Comparison of ENCODE assay signal across 22 cellular contexts in genomic region chr1:91221017-91221416, GRCh38.
DNase-seq lines count a peak whose midpoint lies in the region; ATAC-seq, FAIRE-seq and TF ChIP-seq lines count a peak whose summit lies in the region.
"Had no signal": no experiment of that assay in that cellular context is flagged by ENCODE, and none has a peak within 500 bp of the region (broad histone marks: within the 10 kb centered on the region; RNA-seq: fewer than 3 reads in every experiment).

No MANE protein-coding gene starts in this region.

- H2BK15ac ChIP-seq in H1 (ENCODE audit: low read length): no peak overlapping the region
- H2BK15ac ChIP-seq in mesendoderm (replicated peaks; ENCODE audit: low read depth): no peak overlapping the region

- H3K79me2 ChIP-seq in H1 (ENCODE audit: control insufficient read depth in 1 of 2, insufficient read depth in 2 of 2, low read length in 2 of 2) (no peaks in the 10 kb centered on the region), mesendoderm (ENCODE audit: control insufficient read depth, insufficient read depth, low read length) (no peaks in the 10 kb centered on the region)

- TF ChIP-seq CTCF in HEK293 (tag by site-specific recombination; IDR thresholded peaks at IDR 0.05) (no peak), H1 (IDR thresholded peaks at IDR 0.05; ENCODE audit: control extremely low read depth in 1 of 3, insufficient read depth in 1 of 3, low read depth in 1 of 3, low read length in 3 of 3) (no peak), chondrocyte (IDR thresholded peaks at IDR 0.05) (no peak)

- H4K8ac ChIP-seq in H1 (ENCODE audit: extremely low read depth, insufficient read depth, low read length): no peak overlapping the region
- H4K8ac ChIP-seq in mesendoderm (ENCODE audit: low read depth, low read length): no peak overlapping the region

- WGBS in H1 (ENCODE audit: extremely low coverage in 1 of 2, insufficient coverage in 1 of 2, insufficient read length in 1 of 2, insufficient replicate concordance in 2 of 2, low coverage in 1 of 2, low lambda C conversion rate in 2 of 2, missing lambda C conversion rate in 1 of 2), 2 experiments: 95% methylated on average over 4 of the region's 4 CpGs; no CpG with 5 or more reads in 1 of the 2 experiments
- no CpG with 5 or more reads among the region's 4 CpGs for WGBS in mesendoderm (ENCODE audit: extremely low coverage, insufficient coverage, low lambda C conversion rate)

- H2AK5ac ChIP-seq in H1 (ENCODE audit: low read depth, low read length) (no peak overlapping the region), mesendoderm (ENCODE audit: low read length) (no peak overlapping the region)

- no peaks in the 10 kb centered on the region for H3K79me1 ChIP-seq in H1 (ENCODE audit: low read depth, low read length)
- H3K79me1 ChIP-seq in mesendoderm (ENCODE audit: low read length): no peaks in the 10 kb centered on the region

- H2BK120ac ChIP-seq in H1 (replicated peaks; ENCODE audit: low read depth, low read length) (no peak overlapping the region), mesendoderm (ENCODE audit: low read depth, low read length) (no peak overlapping the region)

- H3K27me3 ChIP-seq in H1 (replicated peaks in 1 of 4; ENCODE audit: control insufficient read depth in 3 of 4, extremely low read depth in 1 of 4, insufficient read depth in 3 of 4, low read length in 3 of 4): no peaks in the 10 kb centered on the region
- no peaks in the 10 kb centered on the region for H3K27me3 ChIP-seq in mesendoderm (ENCODE audit: insufficient read depth, low read length, poor library complexity)
- H3K27me3 ChIP-seq: BLaER1 had no signal

- no peak overlapping the region for H3K4ac ChIP-seq in H1 (replicated peaks; ENCODE audit: insufficient read length, low read depth, low read length)
- H3K4ac ChIP-seq in mesendoderm (ENCODE audit: low read depth, low read length): no peak overlapping the region

- no peak for TF ChIP-seq POLR2A in H1 (IDR thresholded peaks at IDR 0.05; ENCODE audit: control extremely low read depth in 1 of 2, low read depth in 2 of 2, low read length in 2 of 2)

- no peaks in the 10 kb centered on the region for H3K36me3 Mint-ChIP-seq in chondrocyte (ENCODE audit: low read depth)
- H3K36me3 Mint-ChIP-seq: CD4-positive, CD25-positive, alpha-beta regulatory T cell; CD8-positive, alpha-beta T cell had no signal

- H3K4me3 Mint-ChIP-seq in chondrocyte (ENCODE audit: unreplicated experiment): no peak overlapping the region
- H3K4me3 Mint-ChIP-seq: B cell; CD4-positive, CD25-positive, alpha-beta regulatory T cell; CD8-positive, alpha-beta T cell had no signal

- H3K4me3 ChIP-seq in HEK293 (ENCODE audit: low read depth, low read length): no peak overlapping the region
- no peak overlapping the region for H3K4me3 ChIP-seq in H1 (ENCODE audit: extremely low read depth in 1 of 4, insufficient read depth in 2 of 4, low read depth in 3 of 4, low read length in 4 of 4)
- H3K4me3 ChIP-seq in mesendoderm (ENCODE audit: low read length): no peak overlapping the region
- H3K4me3 ChIP-seq: A549, BLaER1, HAP-1 had no signal

- no peak overlapping the region for H3K9ac ChIP-seq in H1 (replicated peaks in 1 of 4; ENCODE audit: extremely low read depth in 1 of 4, low read depth in 3 of 4, low read length in 3 of 4)
- no peak overlapping the region for H3K9ac ChIP-seq in mesendoderm (ENCODE audit: low read length)
- H3K9ac ChIP-seq: BLaER1 had no signal

- H2BK12ac ChIP-seq in H1 (ENCODE audit: low read depth, low read length): no peak overlapping the region

- CTCF ChIA-PET in HEK293 (lab: Yijun Ruan, JAX): interaction anchor here (0.5 to 1.2 kb wide), 2 partner anchors 55 to 604 kb away, joined by 3 read pairs; no protein-coding TSS in a partner anchor
- CTCF ChIA-PET in H1 (lab: Charles Lee; ENCODE audit: partially characterized antibody): interaction anchor here (2.0 kb wide), 1 partner anchor 62 kb away, joined by 5 read pairs; no protein-coding TSS in a partner anchor

- H4K20me1 ChIP-seq in H1 (replicated peaks in 1 of 2; ENCODE audit: control insufficient read depth in 1 of 2, insufficient read depth in 2 of 2, low read length in 2 of 2): no peaks in the 10 kb centered on the region
- H4K20me1 ChIP-seq: BLaER1 had no signal

- no peaks in the 10 kb centered on the region for H3K23me2 ChIP-seq in H1 (ENCODE audit: low read depth, low read length)

- no peak for TF ChIP-seq RAD21 in H1 (IDR thresholded peaks at IDR 0.05 in 1 of 2, conservative IDR thresholded peaks at IDR 0.05 in 1 of 2; ENCODE audit: low read depth in 2 of 2, low read length in 2 of 2)

- H4K5ac ChIP-seq in H1 (ENCODE audit: insufficient read length, low read depth, low read length) (no peak overlapping the region), mesendoderm (ENCODE audit: low read length) (no peak overlapping the region)

- H2AFZ ChIP-seq in H1 (ENCODE audit: low read length): no peak overlapping the region

- no peak overlapping the region for H3K56ac ChIP-seq in H1 (replicated peaks; ENCODE audit: insufficient read length, low read depth, low read length)
- H3K56ac ChIP-seq in mesendoderm (ENCODE audit: low read length): no peak overlapping the region

- H4K91ac ChIP-seq in H1 (replicated peaks; ENCODE audit: insufficient read length, low read length): no peak overlapping the region

- H3K23ac ChIP-seq in H1 (ENCODE audit: insufficient read length) (no peak overlapping the region), mesendoderm (ENCODE audit: low read length) (no peak overlapping the region)

- no peak for FAIRE-seq in H1 (lab: Jason Lieb, UNC)
- FAIRE-seq: A549, G401.6, GM12892 had no signal

- H3K36me3 ChIP-seq in HEK293 (ENCODE audit: control insufficient read depth in 2 of 2, insufficient read depth in 1 of 2, low read length in 2 of 2): no peaks in the 10 kb centered on the region
- no peaks in the 10 kb centered on the region for H3K36me3 ChIP-seq in H1 (ENCODE audit: control insufficient read depth in 2 of 4, insufficient read depth in 4 of 4, low read length in 3 of 4)
- no peaks in the 10 kb centered on the region for H3K36me3 ChIP-seq in mesendoderm (ENCODE audit: control insufficient read depth, insufficient read depth, low read length)
- H3K36me3 ChIP-seq: BLaER1, HAP-1 had no signal

- ATAC-seq in HG03457 (IDR thresholded peaks at IDR 0.05; ENCODE audit: unreplicated experiment): no peak
- ATAC-seq: A549; CD8-positive, alpha-beta T cell had no signal

- H2BK5ac ChIP-seq in H1 (ENCODE audit: low read depth, low read length): no peak overlapping the region
- no peak overlapping the region for H2BK5ac ChIP-seq in mesendoderm (ENCODE audit: low read length)

- POLR2A ChIA-PET in HEK293 (lab: Yijun Ruan, JAX) (no interaction called here), H1 (lab: Charles Lee; ENCODE audit: partially characterized antibody) (no interaction called here)

- no peak overlapping the region for H3K18ac ChIP-seq in H1 (ENCODE audit: extremely low read depth, low read length)
- H3K18ac ChIP-seq in mesendoderm (ENCODE audit: low read length): no peak overlapping the region

- H3K4me1 ChIP-seq in HEK293 (ENCODE audit: control insufficient read depth, insufficient read depth, low read length) (no peaks in the 10 kb centered on the region), H1 (replicated peaks in 1 of 4; ENCODE audit: control insufficient read depth in 3 of 4, insufficient read depth in 4 of 4, low read length in 3 of 4) (no peaks in the 10 kb centered on the region), mesendoderm (ENCODE audit: control insufficient read depth, low read depth, low read length) (no peaks in the 10 kb centered on the region)
- H3K4me1 ChIP-seq: A549, BLaER1, Caco-2, HAP-1 had no signal

- H3K4me1 Mint-ChIP-seq in chondrocyte (ENCODE audit: low read depth): no peaks in the 10 kb centered on the region
- H3K4me1 Mint-ChIP-seq: B cell; CD4-positive, CD25-positive, alpha-beta regulatory T cell had no signal

- H3K27me3 Mint-ChIP-seq in chondrocyte (ENCODE audit: low read depth): peaks cover 1% of the 10 kb centered on the region
- H3K27me3 Mint-ChIP-seq: B cell; CD4-positive, CD25-positive, alpha-beta regulatory T cell had no signal

- H3K14ac ChIP-seq in H1 (ENCODE audit: insufficient read length): no peak overlapping the region

- DNase-seq in ELF-1 (ENCODE audit: low read depth, low spot score) (peak; percentile 7), H1 (ENCODE audit: low read depth in 1 of 2, low spot score in 2 of 2) (no peak), mesendoderm (peak; percentile 49), chondrocyte (ENCODE audit: low spot score) (no peak), NCI-H2196 (lab: John Stamatoyannopoulos, UW; ENCODE audit: unreplicated experiment) (no peak), AG08395 (ENCODE audit: low spot score) (no peak)
- DNase-seq: 8988T; ACHN; Caco-2; CD4-positive, CD25-positive, alpha-beta regulatory T cell; CD8-positive, alpha-beta T cell; DMS153; DMS79 treated with DMSO at 0.1 percent for 48 hours had no signal

- no peak for TF ChIP-seq EP300 in H1 (IDR thresholded peaks at IDR 0.05; ENCODE audit: borderline replicate concordance in 1 of 2, low read depth in 2 of 2, low read length in 2 of 2)

- peaks cover 11% of the 10 kb centered on the region for H3K9me3 Mint-ChIP-seq in chondrocyte (ENCODE audit: low read depth)

- H3K9me3 ChIP-seq in HEK293 (ENCODE audit: control insufficient read depth, insufficient read depth, low read depth, low read length) (no peaks in the 10 kb centered on the region), H1 (ENCODE audit: insufficient read depth in 2 of 2, low read depth in 1 of 2, low read length in 1 of 2) (peaks cover 9 to 19% of the 10 kb centered on the region in 2 experiments; a peak in 3 of 4 replicates)
- H3K9me3 ChIP-seq: A549, Caco-2, HAP-1 had no signal

- no peak overlapping the region for H3K4me2 ChIP-seq in H1 (ENCODE audit: insufficient read depth in 1 of 2, low read depth in 2 of 2, low read length in 2 of 2)
- no peak overlapping the region for H3K4me2 ChIP-seq in mesendoderm (ENCODE audit: low read length)
- H3K4me2 ChIP-seq: A549, BLaER1 had no signal

- no peak overlapping the region for H3K27ac Mint-ChIP-seq in chondrocyte (ENCODE audit: unreplicated experiment)
- H3K27ac Mint-ChIP-seq: B cell; CD8-positive, alpha-beta T cell had no signal

- H2BK20ac ChIP-seq in H1 (ENCODE audit: low read length): no peak overlapping the region

- no peak overlapping the region for H3K27ac ChIP-seq in HEK293 (ENCODE audit: extremely low read depth, low read depth, low read length)
- no peak overlapping the region for H3K27ac ChIP-seq in H1 (ENCODE audit: low read depth, low read length)
- no peak overlapping the region for H3K27ac ChIP-seq in mesendoderm (ENCODE audit: low read depth, low read length)
- H3K27ac ChIP-seq: A549, BLaER1, C4-2B had no signal

TF ChIP-seq in HEK293, 187 proteins besides CTCF, POLR2A, EP300 and RAD21:
- TF ChIP-seq TRIM28 (IDR thresholded peaks at IDR 0.05; ENCODE audit: borderline replicate concordance, low read length): peak; percentile 93; the same call in 1 of the 2 replicates
- no peak for TF ChIP-seq KLF16 (tag by site-specific recombination; IDR thresholded peaks at IDR 0.05)
- peak; percentile 88 for TF ChIP-seq SETDB1 (IDR thresholded peaks at IDR 0.05; ENCODE audit: insufficient read length, low read length)

TF ChIP-seq in H1, 55 proteins besides CTCF, POLR2A, EP300 and RAD21:
- TF ChIP-seq TEAD4 (IDR thresholded peaks at IDR 0.05; ENCODE audit: low read depth, low read length): 0 out of 2 replicates have a peak, but pooled peaks have one; percentile 13
- TF ChIP-seq JUN (IDR thresholded peaks at IDR 0.05; ENCODE audit: low read depth, low read length): no peak
TF ChIP-seq in H1: peak in this region for 1.

Comparison
In these comparisons a context has a peak if more than half of its experiments do, and no peak if none do; other contexts are left out.
1. DNase-seq: peak in ELF-1 (single experiment) and mesendoderm (single experiment); none in H1 (0 of 2), chondrocyte (single experiment), NCI-H2196 (single experiment) and AG08395 (single experiment).